Comparison of ENCODE assay signal across 25 cellular contexts in genomic region chr9:123647145-123647544, GRCh38.
"Had no signal": no experiment of that assay in that cellular context is flagged by ENCODE, and none has a peak within 500 bp of the region (broad histone marks: within the 10 kb centered on the region; RNA-seq: fewer than 3 reads in every experiment).

No MANE protein-coding gene starts in this region.

- H3K4me1 ChIP-seq: colonic mucosa had no signal

- H3K27ac ChIP-seq: colonic mucosa, epithelial cell of prostate, esophagus squamous epithelium, gastrocnemius medialis, heart right ventricle, left ventricle myocardium inferior, lower lobe of right lung had no signal

- H3K36me3 ChIP-seq: colonic mucosa, gastrocnemius medialis, lower lobe of right lung had no signal

- H3K4me3 ChIP-seq: colonic mucosa, esophagus squamous epithelium, gastrocnemius medialis, heart right ventricle, left ventricle myocardium inferior, lower lobe of right lung, mucosa of descending colon had no signal

- H3K27me3 ChIP-seq: colonic mucosa, esophagus squamous epithelium, gastrocnemius medialis, heart right ventricle had no signal

- FAIRE-seq: endometrium, islet of Langerhans, keratinocyte had no signal

- DNase-seq: colonic mucosa; cortex of kidney; effector CD8-positive, alpha-beta T cell; effector memory CD8-positive, alpha-beta T cell; endodermal cell; erythroblast; esophagus squamous epithelium; foreskin fibroblast; foreskin melanocyte; gastrocnemius medialis; glutamatergic neuron; head of caudate nucleus; heart right ventricle; hippocampal formation; left cardiac atrium; left ventricle myocardium inferior; lower lobe of right lung; mesenchymal stem cell; mucosa of descending colon; naive B cell had no signal

- ATAC-seq: effector memory CD8-positive, alpha-beta T cell; esophagus mucosa; gastrocnemius medialis; heart right ventricle; left cardiac atrium; lower lobe of right lung; mucosa of descending colon had no signal

- H3K9me3 ChIP-seq: colonic mucosa, esophagus squamous epithelium, gastrocnemius medialis, heart right ventricle, left ventricle myocardium inferior, lower lobe of right lung, mucosa of descending colon had no signal
